ENCODE assay signal across 8 cellular contexts in the genomic region with DNA sequence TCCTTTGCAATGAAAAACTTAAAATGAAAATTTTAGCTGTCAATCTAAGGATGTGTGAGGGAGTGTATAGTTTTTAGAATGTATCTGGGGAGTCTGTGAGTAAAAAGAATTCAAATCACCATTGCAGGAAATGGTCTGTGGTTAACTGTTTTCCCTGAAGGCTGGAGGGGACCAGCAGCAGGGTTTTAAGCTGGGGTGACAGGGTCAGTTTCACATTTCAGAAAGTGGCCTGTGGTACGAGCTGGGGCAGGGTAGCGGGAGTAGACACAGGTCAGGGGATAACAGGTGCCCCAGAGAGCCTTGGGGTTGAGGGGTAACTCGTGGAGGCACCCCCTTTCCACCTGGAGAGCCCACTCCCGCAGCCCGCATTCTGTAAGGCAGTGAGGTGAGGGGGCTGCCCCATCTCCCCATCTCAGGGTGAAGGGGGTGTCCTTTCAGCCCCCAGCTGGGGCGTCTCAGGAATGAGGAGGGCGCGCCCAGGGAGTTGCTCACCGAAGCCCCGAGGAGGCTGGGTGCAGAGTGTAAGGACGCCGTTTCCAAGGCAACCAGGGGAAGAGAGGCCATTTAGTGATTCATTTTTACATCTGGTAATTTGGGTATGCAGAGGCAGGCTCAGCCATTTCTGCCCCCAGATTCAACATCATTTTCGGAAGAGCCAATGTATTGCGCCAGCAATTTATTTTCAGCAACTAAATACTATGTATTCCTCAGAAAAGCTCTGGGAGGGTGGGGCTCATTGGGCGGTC.
DNase-seq lines count a peak whose midpoint lies in the region; ATAC-seq and TF ChIP-seq lines count a peak whose summit lies in the region.

No MANE protein-coding gene starts in this region.

- H3K27me3 ChIP-seq in DOHH2 (ENCODE audit: control insufficient read depth, low read length) (no peaks in the 10 kb centered on the region), right atrium auricular region (no peaks in the 10 kb centered on the region)
- H3K27me3 ChIP-seq in effector memory CD4-positive, alpha-beta T cell (replicated peaks; ENCODE audit: control insufficient read depth, insufficient read depth, low read length, poor library complexity, severe bottlenecking): no peaks in the 10 kb centered on the region

- ATAC-seq in GM19328 (IDR thresholded peaks at IDR 0.05; ENCODE audit: unreplicated experiment) (peak; percentile 63), HG03135 (IDR thresholded peaks at IDR 0.05; ENCODE audit: unreplicated experiment) (peak; percentile 73)

- H3K27me3 Mint-ChIP-seq in activated naive CD8-positive, alpha-beta T cell treated with anti-CD3 and anti-CD28 coated beads for 36 hours: no peaks in the 10 kb centered on the region

- DNase-seq in activated naive CD8-positive, alpha-beta T cell treated with anti-CD3 and anti-CD28 coated beads for 36 hours: peak; percentile 60
- DNase-seq in NCI-H2196 (lab: John Stamatoyannopoulos, UW; ENCODE audit: unreplicated experiment) (no peak), DMS 273 treated with DMSO at 0.1 percent for 48 hours (lab: John Stamatoyannopoulos, UW) (no peak), right atrium auricular region (ENCODE audit: low spot score) (no peak)
- DNase-seq in effector memory CD4-positive, alpha-beta T cell: no peak

- H3K4me3 ChIP-seq in DOHH2 (ENCODE audit: low read length) (no peak overlapping the region), right atrium auricular region (no peak overlapping the region)
- H3K4me3 ChIP-seq in effector memory CD4-positive, alpha-beta T cell (ENCODE audit: insufficient read depth, low read depth, low read length, poor library complexity, severe bottlenecking): no peak overlapping the region

- peaks cover 16% of the 10 kb centered on the region for H3K4me1 ChIP-seq in DOHH2 (ENCODE audit: control insufficient read depth, low read length)
- H3K4me1 ChIP-seq in right atrium auricular region: peaks cover 0 to 6% of the 10 kb centered on the region in 2 donors
- peaks cover 2% of the 10 kb centered on the region for H3K4me1 ChIP-seq in effector memory CD4-positive, alpha-beta T cell (ENCODE audit: control insufficient read depth, insufficient read depth, low read length, poor library complexity, severe bottlenecking)

- peak overlapping the region; percentile 48 for H3K4me3 Mint-ChIP-seq in activated naive CD8-positive, alpha-beta T cell treated with anti-CD3 and anti-CD28 coated beads for 36 hours

- H4K20me1 ChIP-seq in DOHH2 (ENCODE audit: control insufficient read depth, insufficient read depth, low read depth, low read length): no peaks in the 10 kb centered on the region

- no peaks in the 10 kb centered on the region for H3K79me2 ChIP-seq in DOHH2 (ENCODE audit: control insufficient read depth, low read length)

- no peaks in the 10 kb centered on the region for H3K9me2 ChIP-seq in DOHH2 (replicated peaks; ENCODE audit: control insufficient read depth, low read length)

- H3K9me3 ChIP-seq in DOHH2 (ENCODE audit: control insufficient read depth, insufficient read depth, low read length): no peaks in the 10 kb centered on the region
- H3K9me3 ChIP-seq in right atrium auricular region: no peaks in the 10 kb centered on the region
- no peaks in the 10 kb centered on the region for H3K9me3 ChIP-seq in effector memory CD4-positive, alpha-beta T cell (ENCODE audit: control insufficient read depth, low read length)

- H3K9me3 Mint-ChIP-seq in activated naive CD8-positive, alpha-beta T cell treated with anti-CD3 and anti-CD28 coated beads for 36 hours: no peaks in the 10 kb centered on the region

- peak overlapping the region; percentile 87 for H3K27ac Mint-ChIP-seq in activated naive CD8-positive, alpha-beta T cell treated with anti-CD3 and anti-CD28 coated beads for 36 hours

- H3K27ac ChIP-seq in DOHH2 (ENCODE audit: low read depth, low read length): no peak overlapping the region
- H3K27ac ChIP-seq in right atrium auricular region: no peak overlapping the region
- H3K27ac ChIP-seq in effector memory CD4-positive, alpha-beta T cell (ENCODE audit: insufficient read depth, low read length, poor library complexity, severe bottlenecking): no peak overlapping the region

- H3F3A ChIP-seq in DOHH2 (ENCODE audit: control insufficient read depth, insufficient read depth): no peaks in the 10 kb centered on the region

- H3K4me1 Mint-ChIP-seq in activated naive CD8-positive, alpha-beta T cell treated with anti-CD3 and anti-CD28 coated beads for 36 hours: peaks cover 19% of the 10 kb centered on the region

- H3K4me2 ChIP-seq in DOHH2 (ENCODE audit: low read length): peak overlapping the region; percentile 35

- TF ChIP-seq CTCF in DOHH2 (IDR thresholded peaks at IDR 0.05; ENCODE audit: low read depth, low read length, poor library complexity, severe bottlenecking) (no peak), right atrium auricular region (IDR thresholded peaks at IDR 0.05) (no peak)

- H3K36me3 ChIP-seq in DOHH2 (ENCODE audit: control insufficient read depth, low read length): no peaks in the 10 kb centered on the region
- H3K36me3 ChIP-seq in right atrium auricular region: no peaks in the 10 kb centered on the region
- H3K36me3 ChIP-seq in effector memory CD4-positive, alpha-beta T cell (ENCODE audit: control insufficient read depth, insufficient read depth, low read length): no peaks in the 10 kb centered on the region

- no peaks in the 10 kb centered on the region for H3K36me3 Mint-ChIP-seq in activated naive CD8-positive, alpha-beta T cell treated with anti-CD3 and anti-CD28 coated beads for 36 hours
